In genomic region chr11:613369-613968, GRCh38 we compare ENCODE assay signal across 8 cellular contexts. TPM values are rescaled to one million over a fixed set of nuclear protein-coding genes. Genes with fewer than 3 reads are reported as not detected.
A peak's percentile ranks its signal among the peaks of the same experiment; 100 is the strongest.
DNase-seq lines count a peak whose midpoint lies in the region; ATAC-seq lines count a peak whose summit lies in the region.

No MANE protein-coding gene starts in this region.

- peak overlapping the region; percentile 82 for H3K27ac Mint-ChIP-seq in central memory CD8-positive, alpha-beta T cell (ENCODE audit: low read depth)

- H3K27me3 Mint-ChIP-seq in central memory CD8-positive, alpha-beta T cell = no peaks in the 10 kb centered on the region

- H3K9me3 ChIP-seq in MG63 = no peaks in the 10 kb centered on the region

- peak; percentile 60 for DNase-seq in COLO829 (ENCODE audit: low spot score)
- DNase-seq in MG63 = peak; percentile 70
- peak; percentile 58 for DNase-seq in activated CD4-positive, CD25-positive, alpha-beta regulatory T cell treated with anti-CD3 and anti-CD28 coated beads, Interleukin-2, amount 50 U/mL, for 16 hours (ENCODE audit: low read depth, low spot score)
- DNase-seq in central memory CD8-positive, alpha-beta T cell (ENCODE audit: low spot score in 2 of 2) = peak; percentile 50 to 54
- DNase-seq in lung microvascular endothelial cell (ENCODE audit: low read depth in 2 of 2) = peak; percentile 71 to 84
- DNase-seq in stimulated activated CD8-positive, alpha-beta memory T cell treated with anti-CD3 and anti-CD28 coated beads, Interleukin-7, amount 100 ng/mL, for 24 hours (ENCODE audit: low read depth) = peak; percentile 56
- DNase-seq in AG08395 (ENCODE audit: low spot score) = no peak

- peaks cover 76% of the 10 kb centered on the region for H3K36me3 ChIP-seq in MG63

- H3K4me3 Mint-ChIP-seq in central memory CD8-positive, alpha-beta T cell = no peak overlapping the region

- peaks cover 27% of the 10 kb centered on the region for H3K36me3 Mint-ChIP-seq in central memory CD8-positive, alpha-beta T cell (ENCODE audit: insufficient read depth)

- no peak overlapping the region for H3K4me3 ChIP-seq in MG63

- ATAC-seq in central memory CD8-positive, alpha-beta T cell (replicated peaks; ENCODE audit: extremely low read depth, poor library complexity, severe bottlenecking) = peak; percentile 38
- no peak for ATAC-seq in GM18520 (IDR thresholded peaks at IDR 0.05; ENCODE audit: unreplicated experiment)

- H3K27me3 ChIP-seq in MG63 = no peaks in the 10 kb centered on the region

- peaks cover 22% of the 10 kb centered on the region for H3K4me1 Mint-ChIP-seq in central memory CD8-positive, alpha-beta T cell

- H3K9me3 Mint-ChIP-seq in central memory CD8-positive, alpha-beta T cell = no peaks in the 10 kb centered on the region

RNA-seq across cellular contexts. Expression of gene IRF7, which starts 2.3 kb away (rescaled TPM):
- total RNA-seq in MG63 (2014; rRNA removed; shearing (Covaris generic); ENCODE audit: low replicate concordance) = 9.1 and 10.1 TPM in 2 replicates
- total RNA-seq in lung microvascular endothelial cell = 7.6 and 10.9 TPM in 2 replicates

RNA-seq across cellular contexts. Expression of gene CDHR5, which starts 11.3 kb away (rescaled TPM):
- total RNA-seq in MG63 (2014; rRNA removed; shearing (Covaris generic); ENCODE audit: low replicate concordance) = not detected in 2 replicates
- total RNA-seq in lung microvascular endothelial cell = not detected in 2 replicates

RNA-seq across cellular contexts. Expression of gene SCT, which starts 13.5 kb away (rescaled TPM):
- not detected in 2 replicates for total RNA-seq in MG63 (2014; rRNA removed; shearing (Covaris generic); ENCODE audit: low replicate concordance)
- not detected in 2 replicates for total RNA-seq in lung microvascular endothelial cell

RNA-seq across cellular contexts. Expression of gene DRD4, which starts 23.6 kb away (rescaled TPM):
- total RNA-seq in MG63 (2014; rRNA removed; shearing (Covaris generic); ENCODE audit: low replicate concordance) = not detected in 2 replicates
- total RNA-seq in lung microvascular endothelial cell = not detected in 2 replicates

RNA-seq across cellular contexts. Expression of gene PHRF1, which starts 37.2 kb away (rescaled TPM):
- 35.4 and 55.2 TPM in 2 replicates for total RNA-seq in MG63 (2014; rRNA removed; shearing (Covaris generic); ENCODE audit: low replicate concordance)
- 11.6 and 16.9 TPM in 2 replicates for total RNA-seq in lung microvascular endothelial cell
